In the genomic region with DNA sequence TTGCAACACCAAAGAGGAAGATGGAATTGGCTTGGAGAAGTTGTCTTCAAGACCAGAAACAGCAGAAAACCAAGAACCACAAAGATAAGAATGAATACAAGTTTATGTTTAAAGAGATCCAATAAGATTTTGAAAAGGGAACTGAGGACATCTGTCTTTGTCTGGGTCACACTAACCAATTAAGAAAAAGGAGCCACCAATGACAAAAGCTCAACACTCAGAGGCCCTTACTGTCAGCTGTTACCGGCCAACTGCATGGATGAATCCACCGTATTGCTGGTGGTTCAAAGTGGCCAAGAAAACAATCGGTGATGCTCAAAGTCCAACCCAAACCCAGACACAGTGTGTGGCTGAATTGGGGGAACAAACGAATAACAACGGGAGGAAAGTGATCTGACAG, we compare ENCODE assay signal across 17 cellular contexts. TPM values are rescaled to one million over a fixed set of nuclear protein-coding genes. Genes with fewer than 3 reads are reported as not detected.
DNase-seq lines count a peak whose midpoint lies in the region; ATAC-seq and TF ChIP-seq lines count a peak whose summit lies in the region.
"Had no signal": no experiment of that assay in that cellular context is flagged by ENCODE, and none has a peak within 500 bp of the region (broad histone marks: within the 10 kb centered on the region; RNA-seq: fewer than 3 reads in every experiment).

No MANE protein-coding gene starts in this region.

- H3K36me3 ChIP-seq in naive thymus-derived CD4-positive, alpha-beta T cell (ENCODE audit: control insufficient read depth in 2 of 3, insufficient read depth in 3 of 3, low read length in 3 of 3) = peaks cover 0 to 8% (median 0%) of the 10 kb centered on the region in 3 experiments
- H3K36me3 ChIP-seq in Caco-2 (ENCODE audit: control insufficient read depth, insufficient read depth, low read length) = no peaks in the 10 kb centered on the region
- H3K36me3 ChIP-seq: transverse colon had no signal

- H3K4me3 ChIP-seq in naive thymus-derived CD4-positive, alpha-beta T cell (ENCODE audit: low read length) = no peak overlapping the region
- H3K4me3 ChIP-seq in Caco-2 (ENCODE audit: low read depth, low read length) = no peak overlapping the region
- H3K4me3 ChIP-seq: dorsolateral prefrontal cortex, transverse colon had no signal

- no peak overlapping the region for H3K14ac ChIP-seq in H9 (ENCODE audit: insufficient read depth, low read length)

- H3K27me3 Mint-ChIP-seq in H9 (ENCODE audit: low read depth) = peaks cover 19% of the 10 kb centered on the region
- H3K27me3 Mint-ChIP-seq in naive thymus-derived CD4-positive, alpha-beta T cell = peaks cover 0 to 59% (median 3%) of the 10 kb centered on the region in 5 donors
- H3K27me3 Mint-ChIP-seq in Caco-2 (ENCODE audit: insufficient read depth, unreplicated experiment) = peaks cover 3% of the 10 kb centered on the region

- no CpG with 5 or more reads among the region's 5 CpGs for WGBS in H9 (ENCODE audit: extremely low coverage, insufficient read length, low lambda C conversion rate)

- CTCF ChIA-PET in naive thymus-derived CD4-positive, alpha-beta T cell (lab: Charles Lee) = interaction anchor here (0.7 to 1.9 kb wide), 5 partner anchors 13 to 73 kb away, joined by 3 to 7 read pairs (median 3); a partner anchor contains a TSS
- CTCF ChIA-PET in Caco-2 (lab: Charles Lee) = no interaction called here

- H4K20me1 ChIP-seq in H9 (ENCODE audit: control insufficient read depth, insufficient read depth, insufficient read length) = no peaks in the 10 kb centered on the region

- H3K4me2 ChIP-seq in H9 (ENCODE audit: insufficient read depth, insufficient read length, low read length) = no peak overlapping the region

- no peak overlapping the region for H3K9ac ChIP-seq in H9 (ENCODE audit: extremely low read depth, insufficient read length, low read length)

- no peak overlapping the region for H4K5ac ChIP-seq in H9 (ENCODE audit: insufficient read length, low read depth, low read length)

- H2AFZ ChIP-seq in H9 (ENCODE audit: low read length) = no peak overlapping the region

- no peaks in the 10 kb centered on the region for H3K79me1 ChIP-seq in H9 (ENCODE audit: insufficient read depth, low read depth, low read length, poor library complexity, severe bottlenecking)

- POLR2A ChIA-PET in naive thymus-derived CD4-positive, alpha-beta T cell (lab: Charles Lee) = no interaction called here
- POLR2A ChIA-PET in Caco-2 (lab: Charles Lee) = no interaction called here

- no peak overlapping the region for H3K18ac ChIP-seq in H9 (ENCODE audit: insufficient read length, low read depth, low read length)

- no peak overlapping the region for H4K91ac ChIP-seq in H9 (ENCODE audit: insufficient read length, low read depth, low read length)

- H3K36me3 Mint-ChIP-seq in H9 (ENCODE audit: insufficient read depth in 1 of 3, low read depth in 3 of 3) (no peaks in the 10 kb centered on the region), Caco-2 (ENCODE audit: insufficient read depth, unreplicated experiment) (no peaks in the 10 kb centered on the region)
- peaks cover 0 to 11% (median 2%) of the 10 kb centered on the region in 5 donors for H3K36me3 Mint-ChIP-seq in naive thymus-derived CD4-positive, alpha-beta T cell
- H3K36me3 Mint-ChIP-seq: WTC11 had no signal

- H3K4ac ChIP-seq in H9 (ENCODE audit: low read depth, low read length) = no peak overlapping the region

- H2BK20ac ChIP-seq in H9 (ENCODE audit: low read depth, low read length, poor library complexity, severe bottlenecking) = no peak overlapping the region

- H3K27ac ChIP-seq in H9 (ENCODE audit: insufficient read length, low read depth, low read length) = no peak overlapping the region
- H3K27ac ChIP-seq in naive thymus-derived CD4-positive, alpha-beta T cell (ENCODE audit: low read depth, low read length) = no peak overlapping the region
- H3K27ac ChIP-seq: dorsolateral prefrontal cortex, transverse colon had no signal

- H2BK5ac ChIP-seq in H9 (ENCODE audit: insufficient read length, low read length) = no peak overlapping the region

- H3K4me1 ChIP-seq in H9 (ENCODE audit: insufficient read depth, low read length) = no peaks in the 10 kb centered on the region
- no peaks in the 10 kb centered on the region for H3K4me1 ChIP-seq in naive thymus-derived CD4-positive, alpha-beta T cell (ENCODE audit: control insufficient read depth in 2 of 2, insufficient read depth in 2 of 2, low read length in 2 of 2)
- no peaks in the 10 kb centered on the region for H3K4me1 ChIP-seq in Caco-2

- no peaks in the 10 kb centered on the region for H3K23me2 ChIP-seq in H9 (ENCODE audit: insufficient read length, low read depth, low read length, poor library complexity, severe bottlenecking)

- H2AK5ac ChIP-seq in H9 (ENCODE audit: insufficient read length, low read length) = no peak overlapping the region

- H2BK15ac ChIP-seq in H9 (ENCODE audit: low read depth, low read length) = no peak overlapping the region

- no peaks in the 10 kb centered on the region for H3K9me3 Mint-ChIP-seq in H9
- no peaks in the 10 kb centered on the region for H3K9me3 Mint-ChIP-seq in naive thymus-derived CD4-positive, alpha-beta T cell
- no peaks in the 10 kb centered on the region for H3K9me3 Mint-ChIP-seq in Caco-2 (ENCODE audit: unreplicated experiment)
- H3K9me3 Mint-ChIP-seq: activated T-cell treated with anti-CD3 and anti-CD28 coated beads, Interleukin-2, amount 50 U/mL, for 72 hours; CD8-positive, alpha-beta T cell; natural killer cell treated with Interleukin-12 subunit alpha and Interleukin-12 subunit beta and Interleukin-15 and Interleukin-18, amount 100 ng/mL, for 72 hours had no signal

- H4K8ac ChIP-seq in H9 (replicated peaks; ENCODE audit: insufficient read length, low read depth, low read length) = no peak overlapping the region

- intact Hi-C loops in naive thymus-derived CD4-positive, alpha-beta T cell (cut with micrococcal nuclease) = loop anchor here in 1 of 2 donors (1.0 kb wide), 3 partner anchors 50 to 90 kb away; a partner anchor contains a TSS
- intact Hi-C loops in Caco-2 (cut with micrococcal nuclease; ENCODE audit: unreplicated experiment) = loop anchor here (1.0 to 5.0 kb wide), 2 partner anchors 42 to 90 kb away; no protein-coding TSS in a partner anchor

- no peak overlapping the region for H3K56ac ChIP-seq in H9 (ENCODE audit: insufficient read length, low read depth, low read length)

- no peak overlapping the region for H3K23ac ChIP-seq in H9 (ENCODE audit: insufficient read length, low read depth, low read length)

- TF ChIP-seq CTCF in H9 (conservative IDR thresholded peaks at IDR 0.05) (no peak), Caco-2 (IDR thresholded peaks at IDR 0.05; ENCODE audit: insufficient read depth in 1 of 2, low read depth in 1 of 2, low read length in 1 of 2, severe bottlenecking in 1 of 2, unreplicated experiment in 1 of 2) (no peak)

- ATAC-seq in naive thymus-derived CD4-positive, alpha-beta T cell = peak; percentile 78
- ATAC-seq: activated T-cell treated with anti-CD3 and anti-CD28 coated beads, Interleukin-2, amount 50 U/mL, for 72 hours; left ventricle myocardium superior; natural killer cell treated with Interleukin-12 subunit alpha and Interleukin-12 subunit beta and Interleukin-15 and Interleukin-18, amount 100 ng/mL, for 72 hours; right cardiac atrium had no signal

- H2BK12ac ChIP-seq in H9 (ENCODE audit: insufficient read length, low read depth, low read length) = no peak overlapping the region

- BruUV-seq in Caco-2 (replicated peaks; lab: Mats Ljungman, UMichigan) = no TSS peak

- H3T11ph ChIP-seq in H9 (ENCODE audit: low read length) = no peak overlapping the region

- DNase-seq in CD1c-positive myeloid dendritic cell (ENCODE audit: extremely low spot score) = peak; percentile 82
- peak; percentile 12 for DNase-seq in H9
- DNase-seq in activated CD8-positive, alpha-beta memory T cell treated with anti-CD3 and anti-CD28 coated beads for 24 hours = peak; percentile 47
- no peak for DNase-seq in naive thymus-derived CD4-positive, alpha-beta T cell
- DNase-seq in KG1 (lab: John Stamatoyannopoulos, UW) = no peak
- DNase-seq in dermis blood vessel endothelial cell = no peak
- DNase-seq in Caco-2 = no peak
- DNase-seq: activated T-cell treated with anti-CD3 and anti-CD28 coated beads, Interleukin-2, amount 50 U/mL, for 72 hours; left ventricle myocardium superior; stimulated activated CD4-positive, alpha-beta T cell treated with anti-CD3 and anti-CD28 coated beads, Interleukin-2, amount 100 ng/mL, for 48 hours had no signal

- H3K27ac Mint-ChIP-seq in H9 (no peak overlapping the region), Caco-2 (ENCODE audit: unreplicated experiment) (no peak overlapping the region)
- peak overlapping the region in 1 of 9 donors; percentile 7 for H3K27ac Mint-ChIP-seq in naive thymus-derived CD4-positive, alpha-beta T cell
- H3K27ac Mint-ChIP-seq: activated T-cell treated with anti-CD3 and anti-CD28 coated beads, Interleukin-2, amount 50 U/mL, for 72 hours; CD8-positive, alpha-beta T cell; natural killer cell treated with Interleukin-12 subunit alpha and Interleukin-12 subunit beta and Interleukin-15 and Interleukin-18, amount 100 ng/mL, for 72 hours; WTC11 had no signal

- H3K4me3 Mint-ChIP-seq in H9 (no peak overlapping the region), Caco-2 (ENCODE audit: unreplicated experiment) (no peak overlapping the region)
- no peak overlapping the region for H3K4me3 Mint-ChIP-seq in naive thymus-derived CD4-positive, alpha-beta T cell
- H3K4me3 Mint-ChIP-seq: activated T-cell treated with anti-CD3 and anti-CD28 coated beads, Interleukin-2, amount 50 U/mL, for 72 hours; CD8-positive, alpha-beta T cell; natural killer cell treated with Interleukin-12 subunit alpha and Interleukin-12 subunit beta and Interleukin-15 and Interleukin-18, amount 100 ng/mL, for 72 hours; WTC11 had no signal

- H3K9me3 ChIP-seq in H9 (ENCODE audit: control insufficient read depth, low read depth, low read length) = no peaks in the 10 kb centered on the region
- no peaks in the 10 kb centered on the region for H3K9me3 ChIP-seq in naive thymus-derived CD4-positive, alpha-beta T cell (ENCODE audit: control insufficient read depth in 2 of 3, low read length in 3 of 3)
- H3K9me3 ChIP-seq in Caco-2 = no peaks in the 10 kb centered on the region
- H3K9me3 ChIP-seq: transverse colon had no signal

- H3K27me3 ChIP-seq in H9 (ENCODE audit: insufficient read depth, low read length) (no peaks in the 10 kb centered on the region), Caco-2 (replicated peaks; ENCODE audit: control insufficient read depth, insufficient read depth, low read length) (no peaks in the 10 kb centered on the region)
- H3K27me3 ChIP-seq in naive thymus-derived CD4-positive, alpha-beta T cell (ENCODE audit: control insufficient read depth in 2 of 2, insufficient read depth in 2 of 2, low read length in 2 of 2) = no peaks in the 10 kb centered on the region
- H3K27me3 ChIP-seq: dorsolateral prefrontal cortex had no signal

- H2BK120ac ChIP-seq in H9 (ENCODE audit: low read depth, low read length, poor library complexity, severe bottlenecking) = no peak overlapping the region

- H3K79me2 ChIP-seq in H9 (ENCODE audit: insufficient read depth, low read length) = no peaks in the 10 kb centered on the region

- H3K4me1 Mint-ChIP-seq in H9 (peaks cover 6 to 12% of the 10 kb centered on the region in 2 experiments), Caco-2 (ENCODE audit: low read depth, unreplicated experiment) (peaks cover 5% of the 10 kb centered on the region)
- H3K4me1 Mint-ChIP-seq in naive thymus-derived CD4-positive, alpha-beta T cell = peaks cover under 1 to 25% (median 15%) of the 10 kb centered on the region in 7 donors

RNA-seq across cellular contexts. Expression of a gene that starts 11.2 kb away (rescaled TPM):
- 0.11 TPM in 1 of 2 replicates, not detected in the other for total RNA-seq in H9 (2021)
- 1 to 10 TPM; 1.3 to 8.8 (median 2.5) TPM for total RNA-seq in naive thymus-derived CD4-positive, alpha-beta T cell
- 1 to 10 TPM; 1.4 to 1.5 TPM for polyA plus RNA-seq in naive thymus-derived CD4-positive, alpha-beta T cell
- not detected in 2 replicates for total RNA-seq in dermis blood vessel endothelial cell
- total RNA-seq in Caco-2 (2022) = not detected in 2 replicates
- total RNA-seq: left ventricle myocardium superior, WTC11 had no signal
- polyA plus RNA-seq: right cardiac atrium had no signal

RNA-seq across cellular contexts. Expression of a gene that starts 49.1 kb away (rescaled TPM):
- 297 and 302 TPM in 2 replicates for total RNA-seq in H9 (2021)
- 10 to 100 TPM in 4 of 5 experiments, 1 to 10 TPM in 1; 7.4 to 27.7 (median 24.7) TPM for total RNA-seq in naive thymus-derived CD4-positive, alpha-beta T cell
- polyA plus RNA-seq in naive thymus-derived CD4-positive, alpha-beta T cell = 10 to 100 TPM; 36.2 to 37.4 TPM
- 38.7 and 69.9 TPM in 2 replicates for total RNA-seq in dermis blood vessel endothelial cell
- total RNA-seq in Caco-2 (2022) = 135 and 136 TPM in 2 replicates
- total RNA-seq: OCI-LY7 had no signal

Comparison
In these comparisons a context has a peak if more than half of its experiments do, and no peak if none do; other contexts are left out.
1. DNase-seq: peak in CD1c-positive myeloid dendritic cell (single experiment), H9 (single experiment) and activated CD8-positive, alpha-beta memory T cell treated with anti-CD3 and anti-CD28 coated beads for 24 hours (single experiment); none in naive thymus-derived CD4-positive, alpha-beta T cell (0 of 9), KG1 (single experiment), dermis blood vessel endothelial cell (single experiment) and Caco-2 (0 of 2).